9 cellular contexts compared by ENCODE assay signal in genomic region chr2:86807121-86807461, GRCh38. TPM values are rescaled to one million over a fixed set of nuclear protein-coding genes. Genes with fewer than 3 reads are reported as not detected.
DNase-seq lines count a peak whose midpoint lies in the region; ATAC-seq and TF ChIP-seq lines count a peak whose summit lies in the region.
"Had no signal": no experiment of that assay in that cellular context is flagged by ENCODE, and none has a peak within 500 bp of the region (broad histone marks: within the 10 kb centered on the region; RNA-seq: fewer than 3 reads in every experiment).

No MANE protein-coding gene starts in this region.

- H3K18ac ChIP-seq in H9 (ENCODE audit: insufficient read length, low read depth, low read length), result no peak overlapping the region

- H2BK20ac ChIP-seq in H9 (ENCODE audit: low read depth, low read length, poor library complexity, severe bottlenecking), result no peak overlapping the region

- H3K4me1 ChIP-seq in H9 (ENCODE audit: insufficient read depth, low read length) (peaks cover 3% of the 10 kb centered on the region; the same call in 1 of the 2 replicates), smooth muscle cell (ENCODE audit: low read depth) (peaks cover 3% of the 10 kb centered on the region)

- no peaks in the 10 kb centered on the region for H3K36me3 ChIP-seq in smooth muscle cell (ENCODE audit: low read depth)

- no peak overlapping the region for H3T11ph ChIP-seq in H9 (ENCODE audit: low read length)

- H2AFZ ChIP-seq in H9 (ENCODE audit: low read length) (no peak overlapping the region), smooth muscle cell (ENCODE audit: low read depth) (peak overlapping the region; percentile 94)

- ATAC-seq in HG02884 (IDR thresholded peaks at IDR 0.05; ENCODE audit: unreplicated experiment) (no peak), HG03342 (IDR thresholded peaks at IDR 0.05; ENCODE audit: unreplicated experiment) (no peak), HG02763 (IDR thresholded peaks at IDR 0.05; ENCODE audit: unreplicated experiment) (no peak)

- WGBS in H9 (ENCODE audit: extremely low coverage, insufficient read length, low lambda C conversion rate), result no CpG with 5 or more reads among the region's 10 CpGs
- WGBS in smooth muscle cell (ENCODE audit: low lambda C conversion rate), result 58% methylated on average over 10 of the region's 10 CpGs

- POLR2A ChIA-PET in HEK293T (lab: Yijun Ruan, JAX), result no interaction called here

- peaks cover 44% of the 10 kb centered on the region for H3K27me3 Mint-ChIP-seq in H9 (ENCODE audit: low read depth)

- no peak overlapping the region for H3K27ac ChIP-seq in H9 (ENCODE audit: insufficient read length, low read depth, low read length)
- H3K27ac ChIP-seq in smooth muscle cell (ENCODE audit: low read depth), result no peak overlapping the region

- no peaks in the 10 kb centered on the region for H3K79me1 ChIP-seq in H9 (ENCODE audit: insufficient read depth, low read depth, low read length, poor library complexity, severe bottlenecking)

- H3K4ac ChIP-seq in H9 (ENCODE audit: low read depth, low read length), result no peak overlapping the region

- H4K8ac ChIP-seq in H9 (replicated peaks; ENCODE audit: insufficient read length, low read depth, low read length), result no peak overlapping the region

- CTCF ChIA-PET in HEK293T (lab: Yijun Ruan, JAX), result interaction anchor here (2.0 kb wide), 1 partner anchor 42 kb away, joined by 5 read pairs; no protein-coding TSS in a partner anchor

- no peaks in the 10 kb centered on the region; a peak in 1 of 7 replicates for H3K36me3 Mint-ChIP-seq in H9 (ENCODE audit: insufficient read depth in 1 of 3, low read depth in 3 of 3)

- H3K23me2 ChIP-seq in H9 (ENCODE audit: insufficient read length, low read depth, low read length, poor library complexity, severe bottlenecking), result peaks cover 10% of the 10 kb centered on the region

- H3K79me2 ChIP-seq in H9 (ENCODE audit: insufficient read depth, low read length) (no peaks in the 10 kb centered on the region), smooth muscle cell (ENCODE audit: low read depth) (no peaks in the 10 kb centered on the region)

- no peak overlapping the region for H2BK12ac ChIP-seq in H9 (ENCODE audit: insufficient read length, low read depth, low read length)

- no peak overlapping the region for H3K27ac Mint-ChIP-seq in H9

- TF ChIP-seq CTCF in H9 (conservative IDR thresholded peaks at IDR 0.05) (no peak), WI38 (IDR thresholded peaks at IDR 0.05; ENCODE audit: low read depth, low read length) (no peak), foreskin fibroblast (IDR thresholded peaks at IDR 0.05; ENCODE audit: low read depth, low read length) (no peak), smooth muscle cell (IDR thresholded peaks at IDR 0.05; ENCODE audit: borderline replicate concordance, insufficient read depth, poor library complexity, severe bottlenecking) (no peak)

- H2BK5ac ChIP-seq in H9 (ENCODE audit: insufficient read length, low read length), result no peak overlapping the region

- no peak overlapping the region for H2BK120ac ChIP-seq in H9 (ENCODE audit: low read depth, low read length, poor library complexity, severe bottlenecking)

- H2AK5ac ChIP-seq in H9 (ENCODE audit: insufficient read length, low read length), result no peak overlapping the region

- no peaks in the 10 kb centered on the region for H3K9me3 ChIP-seq in H9 (ENCODE audit: control insufficient read depth, low read depth, low read length)
- no peaks in the 10 kb centered on the region for H3K9me3 ChIP-seq in smooth muscle cell (replicated peaks; ENCODE audit: low read depth)

- H4K91ac ChIP-seq in H9 (ENCODE audit: insufficient read length, low read depth, low read length), result no peak overlapping the region

- H3K4me3 ChIP-seq in WI38 (ENCODE audit: low read depth, low read length), result peak overlapping the region; percentile 8
- H3K4me3 ChIP-seq in foreskin fibroblast (ENCODE audit: low read depth in 1 of 2, low read length in 2 of 2), result peak overlapping the region; percentile 35 to 37
- H3K4me3 ChIP-seq in smooth muscle cell, result peak overlapping the region; percentile 61

- H3K14ac ChIP-seq in H9 (ENCODE audit: insufficient read depth, low read length), result 0 out of 2 replicates have a peak overlapping the region, but pooled peaks have one; percentile 14

- peak overlapping the region; percentile 77 to 90 for H3K4me3 Mint-ChIP-seq in H9

- no peaks in the 10 kb centered on the region for H3K9me3 Mint-ChIP-seq in H9

- H4K20me1 ChIP-seq in H9 (ENCODE audit: control insufficient read depth, insufficient read depth, insufficient read length) (no peaks in the 10 kb centered on the region), smooth muscle cell (ENCODE audit: low read depth) (no peaks in the 10 kb centered on the region)

- H3K23ac ChIP-seq in H9 (ENCODE audit: insufficient read length, low read depth, low read length), result no peak overlapping the region

- H3K4me2 ChIP-seq in H9 (ENCODE audit: insufficient read depth, insufficient read length, low read length) (peak overlapping the region; percentile 77), smooth muscle cell (peak overlapping the region; percentile 90)

- H3K9ac ChIP-seq in H9 (ENCODE audit: extremely low read depth, insufficient read length, low read length) (no peak overlapping the region), smooth muscle cell (ENCODE audit: low read depth) (no peak overlapping the region)

- H3K56ac ChIP-seq in H9 (ENCODE audit: insufficient read length, low read depth, low read length), result no peak overlapping the region

- H3K27me3 ChIP-seq in H9 (ENCODE audit: insufficient read depth, low read length) (no peaks in the 10 kb centered on the region; the same call in 1 of the 2 replicates), smooth muscle cell (ENCODE audit: low read depth) (peaks cover 4% of the 10 kb centered on the region)

- H2BK15ac ChIP-seq in H9 (ENCODE audit: low read depth, low read length), result no peak overlapping the region

- no peaks in the 10 kb centered on the region for H3F3A ChIP-seq in smooth muscle cell (ENCODE audit: low read depth)

- peaks cover 7 to 10% of the 10 kb centered on the region in 2 experiments for H3K4me1 Mint-ChIP-seq in H9

- H4K5ac ChIP-seq in H9 (ENCODE audit: insufficient read length, low read depth, low read length), result no peak overlapping the region

- DNase-seq in H9 (no peak), foreskin fibroblast (no peak), smooth muscle cell (lab: John Stamatoyannopoulos, UW; ENCODE audit: unreplicated experiment) (no peak), HEK293T (ENCODE audit: extremely low spot score) (no peak)

TF ChIP-seq in HEK293T, 16 proteins besides CTCF, POLR2A, EP300 and RAD21:
- TF ChIP-seq SUZ12 (IDR thresholded peaks at IDR 0.05) (no peak), CTBP1 (IDR thresholded peaks at IDR 0.05; ENCODE audit: borderline replicate concordance) (no peak), PKNOX1 (IDR thresholded peaks at IDR 0.05) (no peak), FOXK2 (IDR thresholded peaks at IDR 0.05) (no peak)

RNA-seq across cellular contexts. Expression of gene CD8A, which starts 16.4 kb away (rescaled TPM):
- total RNA-seq in H9 (2021), result not detected in 2 replicates
- not detected in 2 replicates for total RNA-seq in smooth muscle cell
- polyA plus RNA-seq in smooth muscle cell, result 0.40 TPM in 1 of 2 replicates, not detected in the other
- total RNA-seq: lung microvascular endothelial cell had no signal

RNA-seq across cellular contexts. Expression of gene CD8B, which starts 54.6 kb away (rescaled TPM):
- 0.24 TPM in 1 of 2 replicates, not detected in the other for total RNA-seq in H9 (2021)
- total RNA-seq in smooth muscle cell, result not detected in 2 replicates
- not detected in 2 replicates for polyA plus RNA-seq in smooth muscle cell
- total RNA-seq: lung microvascular endothelial cell had no signal

Comparison
In these comparisons a context has a peak if more than half of its experiments do, and no peak if none do; other contexts are left out.
1. H3K4me3 ChIP-seq: peak in every context shown above with its lines; median percentile 61 in smooth muscle cell; 36 in foreskin fibroblast; 8 in WI38.